ENCODE assay signal across 29 cellular contexts in genomic region chr14:64948612-64949210, GRCh38. TPM values are rescaled to one million over a fixed set of nuclear protein-coding genes. Genes with fewer than 3 reads are reported as not detected.
DNase-seq lines count a peak whose midpoint lies in the region; ATAC-seq, FAIRE-seq and TF ChIP-seq lines count a peak whose summit lies in the region.
"Had no signal": no experiment of that assay in that cellular context is flagged by ENCODE, and none has a peak within 500 bp of the region (broad histone marks: within the 10 kb centered on the region; RNA-seq: fewer than 3 reads in every experiment).

No MANE protein-coding gene starts in this region.

- H3K27ac ChIP-seq in left ventricle myocardium inferior (replicated peaks) (peak overlapping the region; percentile 57), suprapubic skin (no peak overlapping the region), thyroid gland (no peak overlapping the region)
- H3K27ac ChIP-seq: A549, GM23248 had no signal

- TF ChIP-seq POLR2A in suprapubic skin (IDR thresholded peaks at IDR 0.05): no peak
- TF ChIP-seq POLR2A in thyroid gland (IDR thresholded peaks at IDR 0.05): no peak

- WGBS in suprapubic skin: 84% methylated on average over 4 of the region's 8 CpGs
- 93 to 94% methylated on average over 8 of the region's 8 CpGs for WGBS in thyroid gland, 2 donors

- no peak for TF ChIP-seq EP300 in suprapubic skin (IDR thresholded peaks at IDR 0.05)

- peaks cover 9% of the 10 kb centered on the region for H3K36me3 ChIP-seq in left ventricle myocardium inferior
- H3K36me3 ChIP-seq in bronchial epithelial cell (ENCODE audit: control insufficient read depth, insufficient read depth, low read length): no peaks in the 10 kb centered on the region
- peaks cover 26% of the 10 kb centered on the region for H3K36me3 ChIP-seq in suprapubic skin
- H3K36me3 ChIP-seq in thyroid gland: no peaks in the 10 kb centered on the region

- peak; percentile 47 for FAIRE-seq in bronchial epithelial cell (lab: Jason Lieb, UNC)
- FAIRE-seq: A549, GM18507 had no signal

- H3K27me3 ChIP-seq in left ventricle myocardium inferior (ENCODE audit: low read depth) (no peaks in the 10 kb centered on the region), bronchial epithelial cell (ENCODE audit: control insufficient read depth, insufficient read depth, low read length) (no peaks in the 10 kb centered on the region), suprapubic skin (no peaks in the 10 kb centered on the region), thyroid gland (no peaks in the 10 kb centered on the region)

- ATAC-seq in Right ventricle myocardium superior (ENCODE audit: poor library complexity): no peak
- ATAC-seq: A549, PC-3 had no signal

- H3K4me1 ChIP-seq in left ventricle myocardium inferior (peaks cover 51% of the 10 kb centered on the region), suprapubic skin (peaks cover 3% of the 10 kb centered on the region), thyroid gland (no peaks in the 10 kb centered on the region)

- intact Hi-C loops in left ventricle myocardium inferior (cut with micrococcal nuclease) (no loop called here), Right ventricle myocardium superior (cut with DNase I) (no loop called here), thyroid gland (cut with DNase I) (no loop called here)

- no peaks in the 10 kb centered on the region for H3K9me3 ChIP-seq in left ventricle myocardium inferior (replicated peaks)
- H3K9me3 ChIP-seq in suprapubic skin: no peaks in the 10 kb centered on the region
- no peaks in the 10 kb centered on the region for H3K9me3 ChIP-seq in thyroid gland
- H3K9me3 ChIP-seq: A549 had no signal

- TF ChIP-seq CTCF in left ventricle myocardium inferior (IDR thresholded peaks at IDR 0.05; ENCODE audit: borderline replicate concordance): no peak
- no peak for TF ChIP-seq CTCF in bronchial epithelial cell (IDR thresholded peaks at IDR 0.05; ENCODE audit: insufficient read depth, low read length, severe bottlenecking)
- TF ChIP-seq CTCF in suprapubic skin (IDR thresholded peaks at IDR 0.05): no peak
- no peak for TF ChIP-seq CTCF in thyroid gland (IDR thresholded peaks at IDR 0.05)

- DNase-seq in left ventricle myocardium inferior: no peak
- DNase-seq in Right ventricle myocardium superior: no peak
- DNase-seq in bronchial epithelial cell (ENCODE audit: low read depth): no peak
- peak; percentile 48 for DNase-seq in islet precursor cell
- peak; percentile 32 to 42 for DNase-seq in suprapubic skin (ENCODE audit: low spot score in 2 of 2)
- DNase-seq in thyroid gland: no peak
- no peak for DNase-seq in C1 segment of cervical spinal cord (lab: John Stamatoyannopoulos, UW)
- DNase-seq in AG08396 (ENCODE audit: low spot score): no peak
- DNase-seq: DMS153; DND-41; GM23248; H9; KBM-7; NCI-H1105 treated with DMSO at 0.1 percent for 48 hours; NCI-H146; NCI-H1930; NCI-H2107; NCI-H524 treated with DMSO at 0.1 percent for 48 hours; NCI-H82; NK-92 treated with Interleukin-12 subunit alpha and Interleukin-12 subunit beta, amount 100 ng/mL, for 24 hours; PC-3; SHP77 treated with DMSO at 0.1 percent for 48 hours had no signal

- H3K4me3 ChIP-seq in left ventricle myocardium inferior (no peak overlapping the region), bronchial epithelial cell (ENCODE audit: low read depth, low read length) (no peak overlapping the region), suprapubic skin (no peak overlapping the region), thyroid gland (replicated peaks in 1 of 3) (no peak overlapping the region)
- H3K4me3 ChIP-seq: A549, GM23248 had no signal

RNA-seq across cellular contexts. Expression of gene GPX2, which starts 6.2 kb away (rescaled TPM):
- total RNA-seq in left ventricle myocardium inferior (not detected), Right ventricle myocardium superior (not detected), bronchial epithelial cell (1.3 and 5.9 TPM in 2 replicates), suprapubic skin (10 to 100 TPM in 3 of 4 donors, 1 to 10 TPM in 1; 10.0 to 65.0 (median 27.6) TPM), thyroid gland (1 to 10 TPM in 1 of 4 donors, not detected in 3; 4.0 TPM)
- total RNA-seq: B cell, GM23248, HT1080, LHCN-M2, MCF 10A, RPMI7951 had no signal

RNA-seq across cellular contexts. Expression of gene RAB15, which starts 23.4 kb away (rescaled TPM):
- 17.1 TPM for total RNA-seq in left ventricle myocardium inferior
- 7.5 TPM for total RNA-seq in Right ventricle myocardium superior
- total RNA-seq in bronchial epithelial cell: 0.77 TPM in 1 of 2 replicates, not detected in the other
- 10 to 100 TPM in 3 of 4 donors, 1 to 10 TPM in 1; 9.6 to 17.0 (median 15.1) TPM for total RNA-seq in suprapubic skin
- total RNA-seq in thyroid gland: 10 to 100 TPM in 1 of 4 donors, 1 to 10 TPM in 3; 6.0 to 12.7 (median 6.3) TPM

RNA-seq across cellular contexts. Expression of gene CHURC1, which starts 34.5 kb away (rescaled TPM):
- total RNA-seq in left ventricle myocardium inferior: 89.8 TPM
- total RNA-seq in Right ventricle myocardium superior: 107 TPM
- total RNA-seq in bronchial epithelial cell: 21.9 and 41.6 TPM in 2 replicates
- 10 to 100 TPM; 50.9 to 93.8 (median 87.7) TPM for total RNA-seq in suprapubic skin
- 10 to 100 TPM; 63.7 to 90.2 (median 71.7) TPM for total RNA-seq in thyroid gland

RNA-seq across cellular contexts. Expression of gene FNTB, which starts 38.0 kb away (rescaled TPM):
- total RNA-seq in left ventricle myocardium inferior (17.9 TPM), Right ventricle myocardium superior (15.8 TPM), bronchial epithelial cell (6.8 and 7.2 TPM in 2 replicates), suprapubic skin (10 to 100 TPM; 40.6 to 44.6 (median 43.2) TPM), thyroid gland (10 to 100 TPM in 3 of 4 donors, 1 to 10 TPM in 1; 7.8 to 27.0 (median 18.8) TPM)

Comparison
In these comparisons a context has a peak if more than half of its experiments do, and no peak if none do; other contexts are left out.
1. DNase-seq: peak in islet precursor cell (single experiment) and suprapubic skin (2 of 2); none in left ventricle myocardium inferior (single experiment), Right ventricle myocardium superior (single experiment), bronchial epithelial cell (single experiment), thyroid gland (0 of 2), C1 segment of cervical spinal cord (0 of 14) and AG08396 (single experiment).